In genomic region chr2:215359576-215359922, GRCh38 we compare ENCODE assay signal across 14 cellular contexts.
"Had no signal": no experiment of that assay in that cellular context is flagged by ENCODE, and none has a peak within 500 bp of the region (broad histone marks: within the 10 kb centered on the region; RNA-seq: fewer than 3 reads in every experiment).

No MANE protein-coding gene starts in this region.

- H3K4me3 ChIP-seq: coronary artery, heart left ventricle, thoracic aorta, transverse colon had no signal

- H3K4me1 ChIP-seq: transverse colon had no signal

- H3K4me1 Mint-ChIP-seq: stimulated activated naive CD8-positive, alpha-beta T cell treated with anti-CD3 and anti-CD28 coated beads, Interleukin-15, amount 100 ng/mL, for 72 hours had no signal

- H3K27ac ChIP-seq: coronary artery, heart left ventricle, neutrophil, thoracic aorta, transverse colon had no signal

- H3K36me3 ChIP-seq: neutrophil had no signal

- H3K9me3 Mint-ChIP-seq: endodermal cell; naive thymus-derived CD4-positive, alpha-beta T cell; stimulated activated naive B cell treated with anti-CD40 and anti-IgM and Interleukin-4, amounts not matched to agents 10 μg/mL and 1 μg/mL and 100 μg/mL, for 72 hours; stimulated activated naive CD8-positive, alpha-beta T cell treated with anti-CD3 and anti-CD28 coated beads, Interleukin-15, amount 100 ng/mL, for 72 hours had no signal

- H3K27me3 Mint-ChIP-seq: naive thymus-derived CD4-positive, alpha-beta T cell; stimulated activated naive B cell treated with anti-CD40 and anti-IgM and Interleukin-4, amounts not matched to agents 10 μg/mL and 1 μg/mL and 100 μg/mL, for 72 hours; stimulated activated naive CD8-positive, alpha-beta T cell treated with anti-CD3 and anti-CD28 coated beads, Interleukin-15, amount 100 ng/mL, for 72 hours had no signal

- H3K4me3 Mint-ChIP-seq: endodermal cell; naive thymus-derived CD4-positive, alpha-beta T cell; stimulated activated naive B cell treated with anti-CD40 and anti-IgM and Interleukin-4, amounts not matched to agents 10 μg/mL and 1 μg/mL and 100 μg/mL, for 72 hours; stimulated activated naive CD8-positive, alpha-beta T cell treated with anti-CD3 and anti-CD28 coated beads, Interleukin-15, amount 100 ng/mL, for 72 hours had no signal

- H3K27ac Mint-ChIP-seq: naive thymus-derived CD4-positive, alpha-beta T cell; stimulated activated naive B cell treated with anti-CD40 and anti-IgM and Interleukin-4, amounts not matched to agents 10 μg/mL and 1 μg/mL and 100 μg/mL, for 72 hours; stimulated activated naive CD8-positive, alpha-beta T cell treated with anti-CD3 and anti-CD28 coated beads, Interleukin-15, amount 100 ng/mL, for 72 hours had no signal

- H3K27me3 ChIP-seq: heart left ventricle, neutrophil, transverse colon had no signal

- DNase-seq: effector CD4-positive, alpha-beta T cell; endodermal cell; heart left ventricle; hippocampal formation; naive thymus-derived CD4-positive, alpha-beta T cell; right cardiac atrium; stimulated activated CD4-positive, alpha-beta T cell treated with anti-CD3 and anti-CD28 coated beads, Interleukin-2, amount 100 ng/mL, for 24 hours; stimulated activated CD4-positive, alpha-beta T cell treated with anti-CD3 and anti-CD28 coated beads, Interleukin-4, amount 100 ng/mL, for 4 hours; stimulated activated naive B cell treated with anti-CD40 and anti-IgM and Interleukin-4, amounts not matched to agents 10 μg/mL and 1 μg/mL and 100 μg/mL, for 72 hours; stimulated activated naive CD8-positive, alpha-beta T cell treated with anti-CD3 and anti-CD28 coated beads, Interleukin-15, amount 100 ng/mL, for 72 hours; transverse colon had no signal
